In the genomic region with DNA sequence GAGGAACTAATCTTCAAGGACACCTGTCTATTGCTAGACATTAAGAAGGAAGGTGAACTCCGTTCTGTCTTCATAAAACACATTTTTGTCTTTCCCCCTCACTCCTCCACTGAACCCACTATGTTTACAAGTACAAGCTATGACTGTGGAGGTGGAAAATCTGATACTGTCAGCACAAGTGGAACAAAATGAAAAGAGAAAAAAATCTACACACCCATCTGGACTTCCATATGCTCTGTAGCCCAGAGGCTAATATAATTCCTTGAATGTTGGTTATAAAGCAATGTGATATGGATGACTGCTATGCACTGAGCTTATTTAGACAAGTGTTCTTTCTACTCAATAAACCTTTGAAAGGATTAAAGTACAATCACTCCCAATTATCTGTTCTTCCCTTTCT, we compare ENCODE assay signal across 21 cellular contexts.
DNase-seq lines count a peak whose midpoint lies in the region; ATAC-seq and TF ChIP-seq lines count a peak whose summit lies in the region.
"Had no signal": no experiment of that assay in that cellular context is flagged by ENCODE, and none has a peak within 500 bp of the region (broad histone marks: within the 10 kb centered on the region; RNA-seq: fewer than 3 reads in every experiment).

No MANE protein-coding gene starts in this region.

- no peak overlapping the region for H3K27ac Mint-ChIP-seq in chondrocyte (ENCODE audit: unreplicated experiment)
- H3K27ac Mint-ChIP-seq: B cell; CD4-positive, CD25-positive, alpha-beta regulatory T cell; HFFc6 had no signal

- H3K4me3 Mint-ChIP-seq in chondrocyte (ENCODE audit: unreplicated experiment): no peak overlapping the region
- H3K4me3 Mint-ChIP-seq: B cell; CD4-positive, CD25-positive, alpha-beta regulatory T cell; HFFc6 had no signal

- H3K9me3 Mint-ChIP-seq in chondrocyte (ENCODE audit: low read depth): no peaks in the 10 kb centered on the region
- H3K9me3 Mint-ChIP-seq: CD4-positive, CD25-positive, alpha-beta regulatory T cell; HFFc6 had no signal

- DNase-seq in NCI-H146 treated with DMSO at 0.1 percent for 48 hours (lab: John Stamatoyannopoulos, UW; ENCODE audit: unreplicated experiment) (peak; percentile 23), NCI-H146 (lab: John Stamatoyannopoulos, UW) (no peak), NCI-H2171 treated with DMSO at 0.1 percent for 48 hours (lab: John Stamatoyannopoulos, UW) (peak; percentile 99), cerebellar cortex (ENCODE audit: low spot score) (peak; percentile 22), left lobe of liver (ENCODE audit: low spot score) (no peak), chondrocyte (ENCODE audit: low spot score) (no peak)
- no peak for DNase-seq in activated naive CD4-positive, alpha-beta T cell treated with Interleukin-2 at 50 U/mL for 16 hours
- DNase-seq: 8988T; CD4-positive, CD25-positive, alpha-beta regulatory T cell; COR-L47; HFFc6; KG1; MV-4-11; NCI-H1436; NCI-H2081 treated with DMSO at 0.1 percent for 48 hours; NCI-H748 treated with DMSO at 0.1 percent for 48 hours; OCI-M1; Right ventricle myocardium superior had no signal

- TF ChIP-seq CTCF in chondrocyte (IDR thresholded peaks at IDR 0.05): no peak

- H3K36me3 Mint-ChIP-seq in chondrocyte (ENCODE audit: low read depth): no peaks in the 10 kb centered on the region
- H3K36me3 Mint-ChIP-seq: CD4-positive, CD25-positive, alpha-beta regulatory T cell had no signal

- no peaks in the 10 kb centered on the region for H3K27me3 Mint-ChIP-seq in chondrocyte (ENCODE audit: low read depth)
- H3K27me3 Mint-ChIP-seq: B cell; CD4-positive, CD25-positive, alpha-beta regulatory T cell had no signal

- ATAC-seq in left lobe of liver: no peak
- ATAC-seq in GM19035 (IDR thresholded peaks at IDR 0.05; ENCODE audit: unreplicated experiment): no peak
- ATAC-seq: HepG2 had no signal

- peaks cover 7% of the 10 kb centered on the region for H3K4me1 Mint-ChIP-seq in chondrocyte (ENCODE audit: low read depth)
- H3K4me1 Mint-ChIP-seq: B cell had no signal

Comparison
In these comparisons a context has a peak if more than half of its experiments do, and no peak if none do; other contexts are left out.
1. DNase-seq: peak in NCI-H146 treated with DMSO at 0.1 percent for 48 hours (single experiment), NCI-H2171 treated with DMSO at 0.1 percent for 48 hours (single experiment) and cerebellar cortex (single experiment); none in NCI-H146 (single experiment), activated naive CD4-positive, alpha-beta T cell treated with Interleukin-2 at 50 U/mL for 16 hours (single experiment), left lobe of liver (single experiment) and chondrocyte (single experiment).